In the genomic region with DNA sequence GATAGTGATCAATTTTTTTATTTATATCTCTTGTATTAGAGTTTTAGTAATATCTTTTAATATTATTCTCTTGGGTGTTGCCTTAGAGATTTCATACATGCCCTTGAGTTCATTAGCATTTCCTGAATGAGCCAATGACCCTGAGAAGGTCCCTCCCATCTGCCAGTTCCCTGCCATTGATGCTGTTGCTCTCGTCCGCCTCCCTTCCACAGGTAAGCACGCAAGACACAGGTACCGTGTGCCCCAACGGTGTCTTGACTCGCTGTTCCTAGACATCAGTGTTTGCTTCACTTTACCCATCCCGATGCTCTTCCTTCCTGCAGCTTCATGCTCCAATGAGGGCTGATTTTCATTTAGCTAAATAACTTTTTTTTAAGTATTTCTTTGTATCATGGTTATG, we compare ENCODE assay signal across 22 cellular contexts.
"Had no signal": no experiment of that assay in that cellular context is flagged by ENCODE, and none has a peak within 500 bp of the region (broad histone marks: within the 10 kb centered on the region; RNA-seq: fewer than 3 reads in every experiment).

No MANE protein-coding gene starts in this region.

- ATAC-seq: activated CD8-positive, alpha-beta T cell treated with anti-CD3 and anti-CD28 coated beads for 36 hours; T-cell had no signal

- H3K27me3 ChIP-seq: brain microvascular endothelial cell, cardiac muscle cell had no signal

- DNase-seq: activated CD4-positive, alpha-beta T cell treated with anti-CD3 and anti-CD28 coated beads for 4 hours; activated CD8-positive, alpha-beta T cell treated with anti-CD3 and anti-CD28 coated beads for 36 hours; activated effector memory CD4-positive, alpha-beta T cell treated with Interleukin-2 at 50 U/mL for 16 hours; activated naive CD4-positive, alpha-beta T cell treated with anti-CD3 and anti-CD28 coated beads for 36 hours; activated naive CD8-positive, alpha-beta T cell treated with anti-CD3 and anti-CD28 coated beads for 36 hours; activated T-cell treated with anti-CD3 and anti-CD28 coated beads, Interleukin-2, amount 50 U/mL, for 24 hours; brain microvascular endothelial cell; KBM-7; MV-4-11; NCI-H1092 treated with DMSO at 0.1 percent for 48 hours; NCI-H1417 treated with DMSO at 0.1 percent for 48 hours; NCI-H1694; NCI-H2029; NCI-H2107; NCI-H2171 treated with DMSO at 0.1 percent for 48 hours; NCI-H226; NCI-H510A; NCI-H69; T-cell; WERI-Rb-1 had no signal

- H3K36me3 ChIP-seq: brain microvascular endothelial cell, cardiac muscle cell, WERI-Rb-1 had no signal

- H3K4me3 ChIP-seq: cardiac muscle cell, SK-N-MC had no signal

- H3K27ac ChIP-seq: brain microvascular endothelial cell, cardiac muscle cell, SK-N-MC, WERI-Rb-1 had no signal
